Comparison of ENCODE assay signal across 12 cellular contexts in the genomic region with DNA sequence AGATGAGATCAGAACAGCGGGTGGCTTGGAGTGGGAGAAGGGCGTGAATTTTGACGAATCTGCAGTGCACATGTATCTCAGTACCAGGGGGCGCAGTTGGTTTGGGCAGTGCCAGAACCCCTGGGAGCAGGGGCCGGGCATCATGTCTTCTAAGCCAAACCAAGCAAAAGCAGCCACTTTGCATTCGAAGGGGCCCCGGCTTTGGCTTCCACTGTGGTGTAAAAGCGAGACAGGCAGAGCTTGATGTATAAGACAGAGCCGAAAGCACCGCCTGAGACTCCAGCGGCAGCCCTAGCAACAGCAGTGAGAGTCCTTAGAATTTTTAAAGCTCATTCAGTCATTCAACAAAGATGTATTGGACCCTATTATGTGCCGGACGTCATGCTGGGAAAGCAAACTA. TPM values are rescaled to one million over a fixed set of nuclear protein-coding genes. Genes with fewer than 3 reads are reported as not detected.
DNase-seq lines count a peak whose midpoint lies in the region; ATAC-seq and TF ChIP-seq lines count a peak whose summit lies in the region.
"Had no signal": no experiment of that assay in that cellular context is flagged by ENCODE, and none has a peak within 500 bp of the region (broad histone marks: within the 10 kb centered on the region; RNA-seq: fewer than 3 reads in every experiment).

No MANE protein-coding gene starts in this region.

- H4K20me1 ChIP-seq in smooth muscle cell (ENCODE audit: low read depth), result peaks cover 7% of the 10 kb centered on the region

- TF ChIP-seq CTCF in GM20000 (IDR thresholded peaks at IDR 0.05; ENCODE audit: extremely low read depth, missing control alignments), result no peak
- no peak for TF ChIP-seq CTCF in smooth muscle cell (IDR thresholded peaks at IDR 0.05; ENCODE audit: borderline replicate concordance, insufficient read depth, poor library complexity, severe bottlenecking)
- TF ChIP-seq CTCF in foreskin fibroblast (IDR thresholded peaks at IDR 0.05; ENCODE audit: low read depth, low read length), result no peak

- no peak overlapping the region for H2AFZ ChIP-seq in smooth muscle cell (ENCODE audit: low read depth)

- H3K27ac ChIP-seq in smooth muscle cell (ENCODE audit: low read depth), result no peak overlapping the region
- H3K27ac ChIP-seq: SJCRH30 had no signal

- 65% methylated on average over 13 of the region's 13 CpGs for WGBS in smooth muscle cell (ENCODE audit: low lambda C conversion rate)

- peak overlapping the region; percentile 48 for H3K4me3 Mint-ChIP-seq in activated T-helper 17 cell treated with anti-CD3 and anti-CD28 coated beads, Interleukin-2, amount 50 U/mL, for 72 hours

- peaks cover 5% of the 10 kb centered on the region for H3K27me3 Mint-ChIP-seq in activated T-helper 17 cell treated with anti-CD3 and anti-CD28 coated beads, Interleukin-2, amount 50 U/mL, for 72 hours

- H3K9ac ChIP-seq in smooth muscle cell (ENCODE audit: low read depth), result no peak overlapping the region

- ATAC-seq in activated T-helper 17 cell treated with anti-CD3 and anti-CD28 coated beads, Interleukin-2, amount 50 U/mL, for 72 hours (replicated peaks), result no peak
- ATAC-seq in GM19324 (IDR thresholded peaks at IDR 0.05; ENCODE audit: low FRiP score, unreplicated experiment), result no peak

- no peaks in the 10 kb centered on the region for H3K79me2 ChIP-seq in smooth muscle cell (ENCODE audit: low read depth)

- no peaks in the 10 kb centered on the region for H3K36me3 ChIP-seq in smooth muscle cell (ENCODE audit: low read depth)
- H3K36me3 ChIP-seq: SJCRH30 had no signal

- no peaks in the 10 kb centered on the region for H3K27me3 ChIP-seq in smooth muscle cell (ENCODE audit: low read depth)

- no peak overlapping the region for H3K4me3 ChIP-seq in smooth muscle cell
- no peak overlapping the region for H3K4me3 ChIP-seq in foreskin fibroblast (ENCODE audit: low read depth in 1 of 2, low read length in 2 of 2)
- H3K4me3 ChIP-seq: SJCRH30 had no signal

- H3K9me3 ChIP-seq in smooth muscle cell (replicated peaks; ENCODE audit: low read depth), result no peaks in the 10 kb centered on the region
- H3K9me3 ChIP-seq: SJCRH30 had no signal

- DNase-seq in activated CD8-positive, alpha-beta memory T cell treated with anti-CD3 and anti-CD28 coated beads for 24 hours, result peak; percentile 63
- DNase-seq in activated CD8-positive, alpha-beta memory T cell treated with anti-CD3 and anti-CD28 coated beads, Interleukin-2, amount 50 U/mL, for 4 hours, result no peak
- peak; percentile 61 for DNase-seq in GM20000 (ENCODE audit: low spot score)
- DNase-seq in smooth muscle cell (lab: John Stamatoyannopoulos, UW; ENCODE audit: unreplicated experiment), result no peak
- DNase-seq in T-helper 9 cell, result no peak
- no peak for DNase-seq in foreskin fibroblast
- DNase-seq: activated CD4-positive, CD25-positive, alpha-beta regulatory T cell treated with anti-CD3 and anti-CD28 coated beads, Interleukin-2, amount 50 U/mL, for 72 hours; amniotic stem cell; NCI-H1092 treated with DMSO at 0.1 percent for 48 hours had no signal

- H3K36me3 Mint-ChIP-seq in activated T-helper 17 cell treated with anti-CD3 and anti-CD28 coated beads, Interleukin-2, amount 50 U/mL, for 72 hours (ENCODE audit: low read depth), result peaks cover 5% of the 10 kb centered on the region

- peak overlapping the region; percentile 51 for H3K27ac Mint-ChIP-seq in activated T-helper 17 cell treated with anti-CD3 and anti-CD28 coated beads, Interleukin-2, amount 50 U/mL, for 72 hours

- peaks cover 4% of the 10 kb centered on the region for H3K4me1 ChIP-seq in smooth muscle cell (ENCODE audit: low read depth)
- H3K4me1 ChIP-seq: SJCRH30 had no signal

- peaks cover 9% of the 10 kb centered on the region for H3F3A ChIP-seq in smooth muscle cell (ENCODE audit: low read depth)

- peaks cover 19% of the 10 kb centered on the region for H3K4me1 Mint-ChIP-seq in activated T-helper 17 cell treated with anti-CD3 and anti-CD28 coated beads, Interleukin-2, amount 50 U/mL, for 72 hours

- no peaks in the 10 kb centered on the region for H3K9me3 Mint-ChIP-seq in activated T-helper 17 cell treated with anti-CD3 and anti-CD28 coated beads, Interleukin-2, amount 50 U/mL, for 72 hours

- H3K4me2 ChIP-seq in smooth muscle cell, result peak overlapping the region; percentile 42

RNA-seq across cellular contexts. Expression of a gene that starts 3.8 kb away (rescaled TPM):
- total RNA-seq in activated T-helper 17 cell treated with anti-CD3 and anti-CD28 coated beads, Interleukin-2, amount 50 U/mL, for 72 hours, result 10 to 100 TPM; 21.4 to 22.6 TPM
- 19.9 and 22.4 TPM in 2 replicates for total RNA-seq in smooth muscle cell
- 8.2 and 9.5 TPM in 2 replicates for polyA plus RNA-seq in smooth muscle cell

Comparison
In these comparisons a context has a peak if more than half of its experiments do, and no peak if none do; other contexts are left out.
1. DNase-seq: peak in activated CD8-positive, alpha-beta memory T cell treated with anti-CD3 and anti-CD28 coated beads for 24 hours (single experiment) and GM20000 (single experiment); none in activated CD8-positive, alpha-beta memory T cell treated with anti-CD3 and anti-CD28 coated beads, Interleukin-2, amount 50 U/mL, for 4 hours (single experiment), smooth muscle cell (single experiment), T-helper 9 cell (single experiment) and foreskin fibroblast (0 of 2).